15 cellular contexts compared by ENCODE assay signal in genomic region chr9:19130436-19130835, GRCh38. TPM values are rescaled to one million over a fixed set of nuclear protein-coding genes. Genes with fewer than 3 reads are reported as not detected.
DNase-seq lines count a peak whose midpoint lies in the region; ATAC-seq and TF ChIP-seq lines count a peak whose summit lies in the region.
"Had no signal": no experiment of that assay in that cellular context is flagged by ENCODE, and none has a peak within 500 bp of the region (broad histone marks: within the 10 kb centered on the region; RNA-seq: fewer than 3 reads in every experiment).

No MANE protein-coding gene starts in this region.

- H3K4me2 ChIP-seq in GM23248 (ENCODE audit: unreplicated experiment): peak overlapping the region; percentile 56

- DNase-seq in GM23248: no peak
- no peak for DNase-seq in neural crest cell (ENCODE audit: low read depth, low spot score)
- no peak for DNase-seq in Right ventricle myocardium superior
- DNase-seq: activated CD8-positive, alpha-beta memory T cell treated with anti-CD3 and anti-CD28 coated beads, Interleukin-2, amount 50 U/mL, for 48 hours; activated naive CD8-positive, alpha-beta T cell treated with anti-CD3 and anti-CD28 coated beads, Interleukin-2, amount 10 ng/mL, durations not matched to agents 7 days and 5 days; left ventricle myocardium superior; NCI-H226 had no signal

- no peak overlapping the region for H3K4me3 Mint-ChIP-seq in dendritic cell treated with granulocyte-macrophage colony-stimulating factor and Interleukin-4, amounts not matched to agents 40 ng/mL and 50 ng/mL, for 4 days
- peak overlapping the region; percentile 60 for H3K4me3 Mint-ChIP-seq in neural crest cell

- 73 to 75% methylated on average over 8 of the region's 8 CpGs for WGBS in GM23248 (ENCODE audit: low coverage in 1 of 2, low lambda C conversion rate in 2 of 2, missing lambda C conversion rate in 2 of 2), 2 experiments
- 11% methylated on average over 8 of the region's 8 CpGs for WGBS in HUES64

- H3K9ac ChIP-seq in GM23248 (no peak overlapping the region), HUES64 (ENCODE audit: low read depth, low read length) (peak overlapping the region; percentile 8; the same call in 1 of the 2 replicates)

- ATAC-seq in HG03342 (IDR thresholded peaks at IDR 0.05; ENCODE audit: unreplicated experiment) (no peak), GM19023 (IDR thresholded peaks at IDR 0.05; ENCODE audit: unreplicated experiment) (no peak), Right ventricle myocardium superior (ENCODE audit: poor library complexity) (no peak), GM18858 (IDR thresholded peaks at IDR 0.05; ENCODE audit: unreplicated experiment) (no peak)
- ATAC-seq: left ventricle myocardium superior, Panc1 had no signal

- peaks cover 32% of the 10 kb centered on the region for H3K79me2 ChIP-seq in GM23248 (ENCODE audit: insufficient read depth)

- H3F3A ChIP-seq in GM23248 (ENCODE audit: insufficient read depth): peaks cover 27% of the 10 kb centered on the region

- H3K4me3 ChIP-seq in GM23248: no peak overlapping the region
- H3K4me3 ChIP-seq in HUES64 (ENCODE audit: low read length): peak overlapping the region; percentile 74
- H3K4me3 ChIP-seq: skin epidermis had no signal

- peak overlapping the region; percentile 91; the same call in 1 of the 2 replicates for H2AFZ ChIP-seq in GM23248

- in situ Hi-C loops in GM23248 (cut with MboI): no loop called here

- H3K27ac Mint-ChIP-seq in dendritic cell treated with granulocyte-macrophage colony-stimulating factor and Interleukin-4, amounts not matched to agents 40 ng/mL and 50 ng/mL, for 4 days: peak overlapping the region; percentile 35
- H3K27ac Mint-ChIP-seq in neural crest cell (ENCODE audit: unreplicated experiment): no peak overlapping the region

- no peaks in the 10 kb centered on the region for H3K9me3 ChIP-seq in GM23248 (ENCODE audit: low read depth)
- no peaks in the 10 kb centered on the region for H3K9me3 ChIP-seq in HUES64 (ENCODE audit: insufficient read depth, low read depth, low read length)
- H3K9me3 ChIP-seq: neutrophil had no signal

- H3K9me3 Mint-ChIP-seq in dendritic cell treated with granulocyte-macrophage colony-stimulating factor and Interleukin-4, amounts not matched to agents 40 ng/mL and 50 ng/mL, for 4 days: no peaks in the 10 kb centered on the region
- no peaks in the 10 kb centered on the region for H3K9me3 Mint-ChIP-seq in neural crest cell
- H3K9me3 Mint-ChIP-seq: activated naive CD8-positive, alpha-beta T cell treated with anti-CD3 and anti-CD28 coated beads, Interleukin-2, amount 10 ng/mL, durations not matched to agents 7 days and 5 days had no signal

- peaks cover 34% of the 10 kb centered on the region for H3K4me1 Mint-ChIP-seq in dendritic cell treated with granulocyte-macrophage colony-stimulating factor and Interleukin-4, amounts not matched to agents 40 ng/mL and 50 ng/mL, for 4 days (ENCODE audit: low read depth)
- peaks cover 37% of the 10 kb centered on the region for H3K4me1 Mint-ChIP-seq in neural crest cell

- no peaks in the 10 kb centered on the region for H3K27me3 Mint-ChIP-seq in dendritic cell treated with granulocyte-macrophage colony-stimulating factor and Interleukin-4, amounts not matched to agents 40 ng/mL and 50 ng/mL, for 4 days
- peaks cover 3% of the 10 kb centered on the region for H3K27me3 Mint-ChIP-seq in neural crest cell (ENCODE audit: low read depth)
- H3K27me3 Mint-ChIP-seq: activated naive CD8-positive, alpha-beta T cell treated with anti-CD3 and anti-CD28 coated beads, Interleukin-2, amount 10 ng/mL, durations not matched to agents 7 days and 5 days had no signal

- no peaks in the 10 kb centered on the region for H3K9me2 ChIP-seq in GM23248 (ENCODE audit: insufficient read depth)

- intact Hi-C loops in dendritic cell treated with granulocyte-macrophage colony-stimulating factor and Interleukin-4, amounts not matched to agents 40 ng/mL and 50 ng/mL, for 4 days (cut with micrococcal nuclease): no loop called here
- intact Hi-C loops in Right ventricle myocardium superior (cut with DNase I): no loop called here

- H3K27me3 ChIP-seq in GM23248 (replicated peaks; ENCODE audit: insufficient read depth) (no peaks in the 10 kb centered on the region), HUES64 (ENCODE audit: insufficient read depth, low read length) (no peaks in the 10 kb centered on the region)

- H4K20me1 ChIP-seq in GM23248 (ENCODE audit: insufficient read depth): no peaks in the 10 kb centered on the region

- H3K4me1 ChIP-seq in GM23248 (ENCODE audit: insufficient read depth) (peaks cover 25% of the 10 kb centered on the region), HUES64 (ENCODE audit: insufficient read depth, low read length) (peaks cover 34% of the 10 kb centered on the region)

- H3K27ac ChIP-seq in GM23248 (peak overlapping the region; percentile 83; the same call in 1 of the 2 replicates), HUES64 (ENCODE audit: low read depth, low read length) (peak overlapping the region; percentile 92; the same call in 1 of the 2 replicates)
- H3K27ac ChIP-seq: neutrophil had no signal

- H3K36me3 Mint-ChIP-seq in dendritic cell treated with granulocyte-macrophage colony-stimulating factor and Interleukin-4, amounts not matched to agents 40 ng/mL and 50 ng/mL, for 4 days (ENCODE audit: low read depth): peaks cover 23% of the 10 kb centered on the region
- no peaks in the 10 kb centered on the region for H3K36me3 Mint-ChIP-seq in neural crest cell (ENCODE audit: low read depth)
- H3K36me3 Mint-ChIP-seq: activated naive CD8-positive, alpha-beta T cell treated with anti-CD3 and anti-CD28 coated beads, Interleukin-2, amount 10 ng/mL, durations not matched to agents 7 days and 5 days had no signal

- H3K36me3 ChIP-seq in GM23248 (ENCODE audit: low read depth) (no peaks in the 10 kb centered on the region), HUES64 (ENCODE audit: insufficient read depth, low read length) (peaks cover 9% of the 10 kb centered on the region)
- H3K36me3 ChIP-seq: neutrophil had no signal

- no peak for TF ChIP-seq CTCF in neural crest cell (conservative IDR thresholded peaks at IDR 0.05)

RNA-seq across cellular contexts. Expression of gene PLIN2, which starts 3.1 kb away (rescaled TPM):
- total RNA-seq in GM23248 (2014; rRNA removed; shearing (Covaris generic)): 114 and 120 TPM in 2 replicates
- polyA plus RNA-seq in GM23248 (2016; fragmentation: Nextera tagmentation; extraction: Ambion mirVana): 136 and 141 TPM in 2 replicates
- 46.3 TPM for polyA plus RNA-seq in HUES64 (2013, experiment 1 of 2)
- 46.2 TPM for polyA plus RNA-seq in HUES64 (2013, experiment 2 of 2)
- total RNA-seq in neural crest cell: 76.5 and 81.0 TPM in 2 replicates
- total RNA-seq in Right ventricle myocardium superior: 65.5 TPM

RNA-seq across cellular contexts. Expression of gene HAUS6, which starts 27.7 kb away (rescaled TPM):
- 9.4 and 12.5 TPM in 2 replicates for total RNA-seq in GM23248 (2014; rRNA removed; shearing (Covaris generic))
- 7.0 and 7.7 TPM in 2 replicates for polyA plus RNA-seq in GM23248 (2016; fragmentation: Nextera tagmentation; extraction: Ambion mirVana)
- polyA plus RNA-seq in HUES64 (2013, experiment 1 of 2): 30.2 TPM
- polyA plus RNA-seq in HUES64 (2013, experiment 2 of 2): 31.2 TPM
- total RNA-seq in neural crest cell: 36.2 and 36.7 TPM in 2 replicates
- total RNA-seq in Right ventricle myocardium superior: 5.9 TPM
